26 cellular contexts compared by ENCODE assay signal in the genomic region with DNA sequence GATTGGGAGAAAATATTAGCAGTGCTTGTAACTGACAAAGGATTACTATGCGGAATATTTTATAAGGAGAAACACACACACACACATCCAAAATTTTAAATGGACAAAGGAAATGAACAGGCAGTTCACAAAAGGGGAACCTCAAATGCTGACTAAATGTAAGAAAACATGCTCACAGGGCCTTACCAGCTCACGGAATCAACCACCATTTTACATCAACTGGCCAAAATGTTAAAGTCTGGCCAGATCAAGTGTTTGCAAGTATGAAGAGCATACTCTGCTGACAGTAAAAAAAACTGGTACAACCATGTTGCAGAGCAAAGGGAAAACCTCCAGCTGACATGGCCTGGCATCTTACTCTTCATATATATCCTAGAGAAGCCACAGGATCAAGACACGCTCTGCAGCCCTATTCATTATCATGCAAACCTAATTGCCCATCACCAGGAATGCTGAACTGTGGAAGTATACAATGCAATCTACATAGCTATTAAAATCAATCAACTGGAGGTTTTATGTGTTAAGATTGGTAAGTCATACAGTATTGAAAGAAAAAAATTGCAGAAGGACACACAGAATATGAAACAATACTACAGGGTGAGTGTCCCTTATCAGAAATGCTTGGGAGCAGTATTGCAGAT.
DNase-seq lines count a peak whose midpoint lies in the region; ATAC-seq, FAIRE-seq and TF ChIP-seq lines count a peak whose summit lies in the region.
"Had no signal": no experiment of that assay in that cellular context is flagged by ENCODE, and none has a peak within 500 bp of the region (broad histone marks: within the 10 kb centered on the region; RNA-seq: fewer than 3 reads in every experiment).

No MANE protein-coding gene starts in this region.

- CTCF ChIA-PET in H1 (lab: Charles Lee; ENCODE audit: partially characterized antibody), result interaction anchor here (0.7 to 1.6 kb wide), 2 partner anchors 12 to 18 kb away, joined by 3 read pairs; no protein-coding TSS in a partner anchor

- H2BK12ac ChIP-seq in H1 (ENCODE audit: low read depth, low read length), result no peak overlapping the region

- no peak overlapping the region for H3K4me2 ChIP-seq in H1 (ENCODE audit: insufficient read depth in 1 of 2, low read depth in 2 of 2, low read length in 2 of 2)

- no peak overlapping the region for H4K91ac ChIP-seq in H1 (replicated peaks; ENCODE audit: insufficient read length, low read length)

- in situ Hi-C loops in G401 (cut with HindIII; ENCODE audit: low sequenced_read_pairs), result no loop called here

- H2BK120ac ChIP-seq in H1 (replicated peaks; ENCODE audit: low read depth, low read length), result no peak overlapping the region

- H3K36me3 ChIP-seq in H1 (ENCODE audit: control insufficient read depth in 2 of 4, insufficient read depth in 4 of 4, low read length in 3 of 4), result peaks cover 0 to 33% (median 23%) of the 10 kb centered on the region in 4 experiments; a peak in 5 of 8 replicates

- H3K27me3 ChIP-seq in H1 (replicated peaks in 1 of 4; ENCODE audit: control insufficient read depth in 3 of 4, extremely low read depth in 1 of 4, insufficient read depth in 3 of 4, low read length in 3 of 4), result no peaks in the 10 kb centered on the region
- H3K27me3 ChIP-seq: right atrium auricular region, spleen, thyroid gland had no signal

- no peak overlapping the region for H2BK20ac ChIP-seq in H1 (ENCODE audit: low read length)

- H3K4me3 ChIP-seq in H1 (ENCODE audit: extremely low read depth in 1 of 4, insufficient read depth in 2 of 4, low read depth in 3 of 4, low read length in 4 of 4), result no peak overlapping the region
- H3K4me3 ChIP-seq: right atrium auricular region, spleen, thyroid gland had no signal

- POLR2A ChIA-PET in H1 (lab: Charles Lee; ENCODE audit: partially characterized antibody), result interaction anchor here (1.0 kb wide), 1 partner anchor 12 kb away, joined by 3 read pairs; no protein-coding TSS in a partner anchor

- no peak overlapping the region for H3K56ac ChIP-seq in H1 (replicated peaks; ENCODE audit: insufficient read length, low read depth, low read length)

- no peaks in the 10 kb centered on the region for H3K9me3 ChIP-seq in H1 (ENCODE audit: insufficient read depth in 2 of 2, low read depth in 1 of 2, low read length in 1 of 2)
- H3K9me3 ChIP-seq: right atrium auricular region, spleen, thyroid gland had no signal

- no peak overlapping the region for H3K18ac ChIP-seq in H1 (ENCODE audit: extremely low read depth, low read length)

- no peak overlapping the region for H3K9ac ChIP-seq in H1 (replicated peaks in 1 of 4; ENCODE audit: extremely low read depth in 1 of 4, low read depth in 3 of 4, low read length in 3 of 4)
- H3K9ac ChIP-seq: parathyroid adenoma had no signal

- DNase-seq in GM12891 (ENCODE audit: insufficient read length, low spot score) (no peak), H1 (ENCODE audit: low read depth in 1 of 2, low spot score in 2 of 2) (no peak), NCI-H1694 (lab: John Stamatoyannopoulos, UW) (no peak), G401 (ENCODE audit: low spot score) (no peak)
- DNase-seq: activated CD4-positive, alpha-beta memory T cell treated with anti-CD3 and anti-CD28 coated beads, Interleukin-2, amount 10 ng/mL, durations not matched to agents 7 days and 5 days; activated effector memory CD4-positive, alpha-beta T cell treated with Interleukin-2 at 50 U/mL for 16 hours; activated naive CD8-positive, alpha-beta T cell treated with anti-CD3 and anti-CD28 coated beads, Interleukin-2, amount 10 ng/mL, durations not matched to agents 7 days and 5 days; caudate nucleus; dermis blood vessel endothelial cell; Kasumi-1; NCI-H1092 treated with DMSO at 0.1 percent for 48 hours; NCI-H2029 treated with DMSO at 0.1 percent for 48 hours; NCI-H2227 treated with DMSO at 0.1 percent for 48 hours; NCI-H774; spleen; stimulated activated CD4-positive, alpha-beta T cell treated with anti-CD3 and anti-CD28 coated beads, Interleukin-4, amount 100 ng/mL, for 24 hours; thyroid gland had no signal

- no peak overlapping the region for H4K5ac ChIP-seq in H1 (ENCODE audit: insufficient read length, low read depth, low read length)

- H4K20me1 ChIP-seq in H1 (replicated peaks in 1 of 2; ENCODE audit: control insufficient read depth in 1 of 2, insufficient read depth in 2 of 2, low read length in 2 of 2), result peaks cover 2 to 3% of the 10 kb centered on the region in 2 experiments

- no peak overlapping the region for H3K4ac ChIP-seq in H1 (replicated peaks; ENCODE audit: insufficient read length, low read depth, low read length)

- H2AK5ac ChIP-seq in H1 (ENCODE audit: low read depth, low read length), result no peak overlapping the region

- no peak overlapping the region for H3K23ac ChIP-seq in H1 (ENCODE audit: insufficient read length)

- H3K4me1 ChIP-seq in H1 (replicated peaks in 1 of 4; ENCODE audit: control insufficient read depth in 3 of 4, insufficient read depth in 4 of 4, low read length in 3 of 4), result peaks cover 0 to 6% (median 0%) of the 10 kb centered on the region in 4 experiments; a peak in 3 of 7 replicates
- H3K4me1 ChIP-seq: parathyroid adenoma, right atrium auricular region, spleen, thyroid gland had no signal

- ATAC-seq in GM19452 (IDR thresholded peaks at IDR 0.05; ENCODE audit: unreplicated experiment) (peak; percentile 68), HG03520 (IDR thresholded peaks at IDR 0.05; ENCODE audit: unreplicated experiment) (peak; percentile 43), HG03175 (IDR thresholded peaks at IDR 0.05; ENCODE audit: unreplicated experiment) (no peak)

- no peak overlapping the region for H2AFZ ChIP-seq in H1 (ENCODE audit: low read length)
- H2AFZ ChIP-seq: parathyroid adenoma had no signal

- WGBS in H1 (ENCODE audit: extremely low coverage in 1 of 2, insufficient coverage in 1 of 2, insufficient read length in 1 of 2, insufficient replicate concordance in 2 of 2, low coverage in 1 of 2, low lambda C conversion rate in 2 of 2, missing lambda C conversion rate in 1 of 2), 2 experiments, result 80% methylated on average over 3 of the region's 3 CpGs; no CpG with 5 or more reads in 1 of the 2 experiments

- H3K14ac ChIP-seq in H1 (ENCODE audit: insufficient read length), result no peak overlapping the region

- peak; percentile 84 for FAIRE-seq in GM12891 (lab: Jason Lieb, UNC)
- no peak for FAIRE-seq in H1 (lab: Jason Lieb, UNC)
- FAIRE-seq: astrocyte, endometrium, islet of Langerhans had no signal

- no peaks in the 10 kb centered on the region for H3K79me2 ChIP-seq in H1 (ENCODE audit: control insufficient read depth in 1 of 2, insufficient read depth in 2 of 2, low read length in 2 of 2)
- H3K79me2 ChIP-seq: parathyroid adenoma had no signal

- H2BK15ac ChIP-seq in H1 (ENCODE audit: low read length), result no peak overlapping the region

- H4K8ac ChIP-seq in H1 (ENCODE audit: extremely low read depth, insufficient read depth, low read length), result no peak overlapping the region

- H3K79me1 ChIP-seq in H1 (ENCODE audit: low read depth, low read length), result no peaks in the 10 kb centered on the region

- no peak overlapping the region for H2BK5ac ChIP-seq in H1 (ENCODE audit: low read depth, low read length)

- TF ChIP-seq POLR2A in GM12891 (IDR thresholded peaks at IDR 0.05; ENCODE audit: low read depth, low read length) (no peak), H1 (IDR thresholded peaks at IDR 0.05; ENCODE audit: control extremely low read depth in 1 of 2, low read depth in 2 of 2, low read length in 2 of 2) (no peak)

- no peak for TF ChIP-seq CTCF in H1 (IDR thresholded peaks at IDR 0.05; ENCODE audit: control extremely low read depth in 1 of 3, insufficient read depth in 1 of 3, low read depth in 1 of 3, low read length in 3 of 3)

- no peaks in the 10 kb centered on the region for H3K23me2 ChIP-seq in H1 (ENCODE audit: low read depth, low read length)

- H3K27ac ChIP-seq in H1 (ENCODE audit: low read depth, low read length), result no peak overlapping the region
- H3K27ac ChIP-seq: C4-2B, parathyroid adenoma, right atrium auricular region, thyroid gland had no signal

- TF ChIP-seq EP300 in H1 (IDR thresholded peaks at IDR 0.05; ENCODE audit: borderline replicate concordance in 1 of 2, low read depth in 2 of 2, low read length in 2 of 2), result no peak

- no peak for TF ChIP-seq RAD21 in H1 (IDR thresholded peaks at IDR 0.05 in 1 of 2, conservative IDR thresholded peaks at IDR 0.05 in 1 of 2; ENCODE audit: low read depth in 2 of 2, low read length in 2 of 2)

TF ChIP-seq in GM12891, 5 proteins besides CTCF, POLR2A, EP300 and RAD21:
- TF ChIP-seq POLR2AphosphoS5 (IDR thresholded peaks at IDR 0.05; ENCODE audit: low read depth, low read length), result no peak
- peak; percentile 64; the same call in 1 of the 2 replicates for TF ChIP-seq SPI1 (IDR thresholded peaks at IDR 0.05; ENCODE audit: low read depth, low read length)

TF ChIP-seq in H1, 55 proteins besides CTCF, POLR2A, EP300 and RAD21 (continues in another document):
- TF ChIP-seq ATF3 (IDR thresholded peaks at IDR 0.05; ENCODE audit: insufficient read depth, low read depth, low read length), result no peak
- no peak for TF ChIP-seq PHF8 (conservative IDR thresholded peaks at IDR 0.05; ENCODE audit: low read depth, low read length)
- no peak for TF ChIP-seq BCL11A (IDR thresholded peaks at IDR 0.05; ENCODE audit: low read depth in 2 of 2, low read length in 2 of 2)
- TF ChIP-seq HDAC2 (IDR thresholded peaks at IDR 0.05; ENCODE audit: borderline replicate concordance in 1 of 2, low read depth in 2 of 2, low read length in 2 of 2), result no peak
- TF ChIP-seq, protein P1, sequence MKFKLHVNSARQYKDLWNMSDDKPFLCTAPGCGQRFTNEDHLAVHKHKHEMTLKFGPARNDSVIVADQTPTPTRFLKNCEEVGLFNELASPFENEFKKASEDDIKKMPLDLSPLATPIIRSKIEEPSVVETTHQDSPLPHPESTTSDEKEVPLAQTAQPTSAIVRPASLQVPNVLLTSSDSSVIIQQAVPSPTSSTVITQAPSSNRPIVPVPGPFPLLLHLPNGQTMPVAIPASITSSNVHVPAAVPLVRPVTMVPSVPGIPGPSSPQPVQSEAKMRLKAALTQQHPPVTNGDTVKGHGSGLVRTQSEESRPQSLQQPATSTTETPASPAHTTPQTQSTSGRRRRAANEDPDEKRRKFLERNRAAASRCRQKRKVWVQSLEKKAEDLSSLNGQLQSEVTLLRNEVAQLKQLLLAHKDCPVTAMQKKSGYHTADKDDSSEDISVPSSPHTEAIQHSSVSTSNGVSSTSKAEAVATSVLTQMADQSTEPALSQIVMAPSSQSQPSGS (IDR thresholded peaks at IDR 0.05; ENCODE audit: low read length), result no peak
- TF ChIP-seq USF2 (IDR thresholded peaks at IDR 0.05; ENCODE audit: low read length), result no peak
